10 cellular contexts compared by ENCODE assay signal in the genomic region with DNA sequence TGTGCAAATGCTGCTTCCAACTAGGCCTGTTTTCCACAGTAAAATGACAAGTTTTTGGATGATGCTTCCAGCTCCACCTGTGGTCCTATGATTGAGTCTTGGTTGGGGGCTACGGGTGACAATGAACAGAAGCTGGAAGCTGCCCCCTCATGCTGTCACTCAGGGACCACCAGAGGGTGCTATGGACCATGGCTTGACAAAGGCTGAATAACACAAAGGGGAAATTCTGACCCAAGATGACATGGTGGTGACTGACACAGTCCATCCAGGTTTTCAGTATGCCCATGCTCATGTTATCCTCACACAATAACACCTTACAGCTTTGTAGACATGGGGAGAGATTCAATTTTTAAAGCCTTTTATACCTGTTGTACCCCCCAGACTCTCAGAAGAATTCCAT. TPM values are rescaled to one million over a fixed set of nuclear protein-coding genes. Genes with fewer than 3 reads are reported as not detected.
A peak's percentile ranks its signal among the peaks of the same experiment; 100 is the strongest.
DNase-seq lines count a peak whose midpoint lies in the region; ATAC-seq, FAIRE-seq and TF ChIP-seq lines count a peak whose summit lies in the region.
"Had no signal": no experiment of that assay in that cellular context is flagged by ENCODE, and none has a peak within 500 bp of the region (broad histone marks: within the 10 kb centered on the region; RNA-seq: fewer than 3 reads in every experiment).

No MANE protein-coding gene starts in this region.

- FAIRE-seq in pancreas (lab: Jason Lieb, UNC), result no peak

- no peaks in the 10 kb centered on the region for H3K79me2 ChIP-seq in PC-9 (ENCODE audit: low read depth)

- H3K4me2 ChIP-seq in PC-9, result no peak overlapping the region

- TF ChIP-seq CTCF in AG09309 (IDR thresholded peaks at IDR 0.05; ENCODE audit: control insufficient read depth, insufficient read depth, low read depth, low read length, missing control alignments) (peak; percentile 54), GM13976 (IDR thresholded peaks at IDR 0.05; ENCODE audit: borderline replicate concordance, control extremely low read depth, extremely low read depth, insufficient read depth, missing control alignments) (peak; percentile 9), PC-9 (conservative IDR thresholded peaks at IDR 0.05) (peak; percentile 56; the same call in 1 of the 2 replicates), foreskin keratinocyte (conservative IDR thresholded peaks at IDR 0.05) (peak; percentile 52), pancreas (IDR thresholded peaks at IDR 0.05) (no peak)

- no peak for ATAC-seq in foreskin keratinocyte
- no peak for ATAC-seq in stimulated activated memory B cell treated with anti-CD40 and anti-IgM and Interleukin-4, amounts not matched to agents 10 μg/mL and 1 μg/mL and 100 μg/mL, for 72 hours
- ATAC-seq in pancreas, result no peak

- H3K9me2 ChIP-seq in PC-9 (ENCODE audit: insufficient read depth), result no peaks in the 10 kb centered on the region

- H3K27me3 Mint-ChIP-seq in stimulated activated memory B cell treated with anti-CD40 and anti-IgM and Interleukin-4, amounts not matched to agents 10 μg/mL and 1 μg/mL and 100 μg/mL, for 72 hours, result no peaks in the 10 kb centered on the region

- H2AFZ ChIP-seq in PC-9, result no peak overlapping the region

- H3K27ac ChIP-seq in PC-9 (no peak overlapping the region), foreskin keratinocyte (no peak overlapping the region), pancreas (no peak overlapping the region)
- H3K27ac ChIP-seq: epithelial cell of prostate, SJCRH30 had no signal

- intact Hi-C loops in PC-9 (cut with micrococcal nuclease; ENCODE audit: unreplicated experiment), result no loop called here
- intact Hi-C loops in pancreas (cut with DNase I), result no loop called here

- peaks cover 12% of the 10 kb centered on the region for H3K4me1 Mint-ChIP-seq in stimulated activated memory B cell treated with anti-CD40 and anti-IgM and Interleukin-4, amounts not matched to agents 10 μg/mL and 1 μg/mL and 100 μg/mL, for 72 hours

- 73 to 87% methylated on average over 1 of the region's 1 CpG for WGBS in pancreas, 2 donors

- H3K27ac Mint-ChIP-seq in stimulated activated memory B cell treated with anti-CD40 and anti-IgM and Interleukin-4, amounts not matched to agents 10 μg/mL and 1 μg/mL and 100 μg/mL, for 72 hours, result no peak overlapping the region

- no peaks in the 10 kb centered on the region for H3K36me3 ChIP-seq in PC-9 (ENCODE audit: low read depth)
- H3K36me3 ChIP-seq in pancreas, result no peaks in the 10 kb centered on the region
- H3K36me3 ChIP-seq in MG63, result peaks cover 11% of the 10 kb centered on the region
- H3K36me3 ChIP-seq: SJCRH30 had no signal

- CTCF ChIA-PET in PC-9 (lab: Charles Lee), result no interaction called here

- BruUV-seq in PC-9 (replicated peaks; lab: Mats Ljungman, UMichigan), result no TSS peak

- H3K9me3 ChIP-seq in PC-9 (ENCODE audit: insufficient read depth, low read depth), result no peaks in the 10 kb centered on the region
- H3K9me3 ChIP-seq in pancreas, result no peaks in the 10 kb centered on the region
- peaks cover 7% of the 10 kb centered on the region; the same call in 1 of the 2 replicates for H3K9me3 ChIP-seq in MG63
- H3K9me3 ChIP-seq: SJCRH30 had no signal

- H3K4me3 ChIP-seq in AG09309 (ENCODE audit: control insufficient read depth, low read depth, low read length), result no peak overlapping the region
- no peak overlapping the region for H3K4me3 ChIP-seq in PC-9
- no peak overlapping the region for H3K4me3 ChIP-seq in pancreas
- no peak overlapping the region for H3K4me3 ChIP-seq in MG63
- H3K4me3 ChIP-seq: SJCRH30 had no signal

- DNase-seq in AG09309 (ENCODE audit: low read depth), result no peak
- DNase-seq in GM13976 (ENCODE audit: low spot score), result no peak
- DNase-seq in PC-9, result no peak
- DNase-seq in foreskin keratinocyte, result no peak
- DNase-seq in putamen (ENCODE audit: low spot score), result no peak
- no peak for DNase-seq in pancreas
- no peak for DNase-seq in MG63

- H3K4me1 ChIP-seq in PC-9 (replicated peaks; ENCODE audit: insufficient read depth) (no peaks in the 10 kb centered on the region), foreskin keratinocyte (no peaks in the 10 kb centered on the region), pancreas (peaks cover 0 to 6% (median 0%) of the 10 kb centered on the region in 3 donors)
- H3K4me1 ChIP-seq: SJCRH30 had no signal

- peaks cover 5% of the 10 kb centered on the region for H3F3A ChIP-seq in PC-9 (ENCODE audit: insufficient read depth, low read depth)

- no peaks in the 10 kb centered on the region for H3K27me3 ChIP-seq in PC-9 (ENCODE audit: insufficient read depth, low read depth)
- H3K27me3 ChIP-seq in foreskin keratinocyte, result no peaks in the 10 kb centered on the region
- no peaks in the 10 kb centered on the region for H3K27me3 ChIP-seq in pancreas
- H3K27me3 ChIP-seq in MG63, result no peaks in the 10 kb centered on the region
- H3K27me3 ChIP-seq: SJCRH30 had no signal

- H4K20me1 ChIP-seq in PC-9 (ENCODE audit: insufficient read depth), result no peaks in the 10 kb centered on the region

- no peak overlapping the region for H3K4me3 Mint-ChIP-seq in stimulated activated memory B cell treated with anti-CD40 and anti-IgM and Interleukin-4, amounts not matched to agents 10 μg/mL and 1 μg/mL and 100 μg/mL, for 72 hours

- H3K36me3 Mint-ChIP-seq in stimulated activated memory B cell treated with anti-CD40 and anti-IgM and Interleukin-4, amounts not matched to agents 10 μg/mL and 1 μg/mL and 100 μg/mL, for 72 hours, result peaks cover 56% of the 10 kb centered on the region

- POLR2A ChIA-PET in PC-9 (lab: Charles Lee; ENCODE audit: unreplicated experiment), result no interaction called here

- peaks cover 10% of the 10 kb centered on the region for H3K9me3 Mint-ChIP-seq in stimulated activated memory B cell treated with anti-CD40 and anti-IgM and Interleukin-4, amounts not matched to agents 10 μg/mL and 1 μg/mL and 100 μg/mL, for 72 hours

- in situ Hi-C loops in GM13976 (cut with MboI; ENCODE audit: low sequenced_read_pairs, unreplicated experiment), result no loop called here

RNA-seq across cellular contexts. Expression of a gene that starts 23.9 kb away (rescaled TPM):
- total RNA-seq in PC-9 (2021) (42.8 and 53.0 TPM in 2 replicates), foreskin keratinocyte (32.4 and 37.7 TPM in 2 replicates), pancreas (10 to 100 TPM; 12.4 to 22.1 (median 15.0) TPM)
- polyA plus RNA-seq in foreskin keratinocyte (35.7 and 37.1 TPM in 2 replicates), pancreas (10 to 100 TPM; 12.4 to 12.5 TPM)
- total RNA-seq in MG63 (2014; rRNA removed; shearing (Covaris generic); ENCODE audit: low replicate concordance), result 33.4 and 39.2 TPM in 2 replicates

RNA-seq across cellular contexts. Expression of a gene that starts 56.2 kb away (rescaled TPM):
- not detected in 2 replicates for total RNA-seq in PC-9 (2021)
- 0.17 TPM in 1 of 2 replicates, not detected in the other for total RNA-seq in foreskin keratinocyte
- polyA plus RNA-seq in foreskin keratinocyte, result 0.12 and 0.21 TPM in 2 replicates
- under 1 TPM in 2 of 6 donors, not detected in 4; 0.08 to 0.09 TPM for total RNA-seq in pancreas
- not detected for polyA plus RNA-seq in pancreas
- total RNA-seq in MG63 (2014; rRNA removed; shearing (Covaris generic); ENCODE audit: low replicate concordance), result 2.3 and 7.4 TPM in 2 replicates
- total RNA-seq: SJCRH30 had no signal

Comparison
In these comparisons a context has a peak if more than half of its experiments do, and no peak if none do; other contexts are left out.
1. CTCF ChIP-seq: peak in AG09309 (single experiment), GM13976 (single experiment), PC-9 (single experiment) and foreskin keratinocyte (single experiment); none in pancreas (0 of 4).